Comparison of ENCODE assay signal across 12 cellular contexts in the genomic region with DNA sequence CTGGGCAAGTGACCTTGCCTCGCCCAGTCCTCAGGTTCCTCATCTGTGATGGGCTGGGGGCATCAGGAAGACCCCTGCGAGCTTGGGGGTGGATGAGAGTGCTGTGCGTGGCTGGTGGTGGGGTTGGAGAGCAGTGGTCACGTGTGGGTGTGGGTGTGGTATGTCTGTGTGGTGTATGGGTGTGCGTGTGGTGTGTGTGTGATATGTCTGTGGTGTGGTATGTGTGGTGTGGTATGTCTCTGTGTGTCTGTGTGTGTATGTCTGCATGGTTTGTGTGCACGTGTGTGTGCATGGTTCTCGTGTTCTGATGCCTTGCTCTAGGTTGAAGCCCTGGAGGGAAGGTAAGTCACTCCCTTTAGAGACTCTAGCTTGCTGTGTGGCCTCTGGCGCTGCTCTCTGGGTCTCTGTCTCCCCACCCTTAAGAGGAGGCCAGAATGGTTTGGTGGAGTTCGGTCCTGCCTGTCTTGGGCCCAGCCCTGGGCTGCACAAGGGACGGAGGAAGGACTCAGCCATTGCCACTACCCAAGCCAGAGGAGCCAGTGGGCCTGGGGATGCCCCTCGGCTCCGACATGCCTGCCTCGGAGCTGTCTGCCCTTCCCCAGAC.
DNase-seq lines count a peak whose midpoint lies in the region; ATAC-seq, FAIRE-seq and TF ChIP-seq lines count a peak whose summit lies in the region.
"Had no signal": no experiment of that assay in that cellular context is flagged by ENCODE, and none has a peak within 500 bp of the region (broad histone marks: within the 10 kb centered on the region; RNA-seq: fewer than 3 reads in every experiment).

No MANE protein-coding gene starts in this region.

- H2AFZ ChIP-seq in osteoblast (ENCODE audit: low read length), result no peak overlapping the region

- H3K27me3 ChIP-seq in right cardiac atrium (ENCODE audit: control insufficient read depth, insufficient read depth) (no peaks in the 10 kb centered on the region), osteoblast (ENCODE audit: insufficient read depth, low read length) (no peaks in the 10 kb centered on the region), vagina (no peaks in the 10 kb centered on the region)

- H3K36me3 ChIP-seq in osteoblast (ENCODE audit: insufficient read depth, low read length), result peaks cover 12% of the 10 kb centered on the region
- peaks cover 0 to 23% of the 10 kb centered on the region in 2 donors for H3K36me3 ChIP-seq in vagina

- H4K20me1 ChIP-seq in osteoblast (ENCODE audit: insufficient read depth, low read length), result peaks cover 25% of the 10 kb centered on the region

- no peak for ATAC-seq in right cardiac atrium
- no peak for ATAC-seq in left cardiac atrium
- no peak for ATAC-seq in HG03457 (IDR thresholded peaks at IDR 0.05; ENCODE audit: unreplicated experiment)

- peaks cover 30% of the 10 kb centered on the region for H3K79me2 ChIP-seq in osteoblast (ENCODE audit: insufficient read depth, low read length)

- no peak for DNase-seq in right cardiac atrium
- DNase-seq in left cardiac atrium, result no peak
- DNase-seq in osteoblast (ENCODE audit: insufficient read length, low spot score, missing footprints), result peak; percentile 93
- DNase-seq in vagina (ENCODE audit: extremely low spot score in 2 of 2), result no peak
- no peak for DNase-seq in RCC 7860 (ENCODE audit: low spot score)
- DNase-seq in erythroblast (lab: John Stamatoyannopoulos, UW), result no peak
- DNase-seq: activated CD4-positive, alpha-beta T cell treated with anti-CD3 and anti-CD28 coated beads, Interleukin-2, amount 50 U/mL, for 48 hours; activated gamma-delta T cell; DND-41 had no signal

- peaks cover 24% of the 10 kb centered on the region for H3K4me1 ChIP-seq in right cardiac atrium (ENCODE audit: control insufficient read depth, insufficient read depth, low read length)
- peaks cover 17% of the 10 kb centered on the region for H3K4me1 ChIP-seq in osteoblast (ENCODE audit: insufficient read depth, low read length)
- peaks cover 76% of the 10 kb centered on the region for H3K4me1 ChIP-seq in vagina

- FAIRE-seq in RCC 7860 (lab: Jason Lieb, UNC), result no peak
- FAIRE-seq: GM12891 had no signal

- WGBS in right cardiac atrium, result 75% methylated on average over 13 of the region's 13 CpGs

- intact Hi-C loops in right cardiac atrium (cut with DNase I) (no loop called here), left cardiac atrium (cut with DNase I) (no loop called here), vagina (cut with DNase I) (no loop called here)

- H3K27ac ChIP-seq in right cardiac atrium (ENCODE audit: low read length) (peak overlapping the region; percentile 46), cingulate gyrus (ENCODE audit: low read depth, low read length) (peak overlapping the region; percentile 70), osteoblast (ENCODE audit: low read depth, low read length) (peak overlapping the region; percentile 75), vagina (peak overlapping the region; percentile 42)

- peak overlapping the region; percentile 64 for H3K4me2 ChIP-seq in osteoblast (ENCODE audit: insufficient read depth, low read length)

- TF ChIP-seq POLR2A in vagina (IDR thresholded peaks at IDR 0.05) (no peak), erythroblast (IDR thresholded peaks at IDR 0.05; ENCODE audit: low read length) (no peak)

- TF ChIP-seq CTCF in osteoblast (IDR thresholded peaks at IDR 0.05; ENCODE audit: extremely low read depth, low read depth, low read length) (no peak), vagina (IDR thresholded peaks at IDR 0.05) (no peak)

- H3K9me3 ChIP-seq in right cardiac atrium (ENCODE audit: control insufficient read depth, low read length) (no peaks in the 10 kb centered on the region), osteoblast (ENCODE audit: low read depth, low read length) (no peaks in the 10 kb centered on the region), vagina (no peaks in the 10 kb centered on the region)

- H3K4me3 ChIP-seq in right cardiac atrium (ENCODE audit: low read length) (no peak overlapping the region), osteoblast (ENCODE audit: insufficient read depth, low read length) (no peak overlapping the region), vagina (no peak overlapping the region)
